ENCODE assay signal across 22 cellular contexts in the genomic region with DNA sequence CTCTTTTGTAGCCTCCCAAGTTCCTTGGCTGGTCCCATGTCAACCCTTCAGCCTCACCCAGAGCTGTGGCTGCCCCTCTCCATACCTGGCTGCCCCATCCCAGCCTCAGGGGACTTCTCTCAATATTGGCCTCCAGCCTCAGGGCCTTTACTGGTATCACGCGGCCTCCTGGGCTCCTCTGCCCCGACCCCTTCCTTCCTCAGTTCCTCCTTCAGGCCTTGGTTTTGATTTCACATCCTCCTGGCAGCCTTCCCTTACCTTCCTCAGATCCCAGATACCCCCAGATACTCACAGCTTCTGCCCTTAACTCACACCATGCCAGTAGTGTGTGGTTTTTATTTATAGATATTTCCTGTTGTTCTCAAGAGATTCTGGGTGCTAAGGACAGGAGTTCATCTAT. TPM values are rescaled to one million over a fixed set of nuclear protein-coding genes. Genes with fewer than 3 reads are reported as not detected.
A peak's percentile ranks its signal among the peaks of the same experiment; 100 is the strongest.
DNase-seq lines count a peak whose midpoint lies in the region; ATAC-seq and TF ChIP-seq lines count a peak whose summit lies in the region.
"Had no signal": no experiment of that assay in that cellular context is flagged by ENCODE, and none has a peak within 500 bp of the region (broad histone marks: within the 10 kb centered on the region; RNA-seq: fewer than 3 reads in every experiment).

No MANE protein-coding gene starts in this region.

- H3K27me3 ChIP-seq in MM.1S (replicated peaks; ENCODE audit: insufficient read depth, low read length): no peaks in the 10 kb centered on the region
- H3K27me3 ChIP-seq: adrenal gland, dorsolateral prefrontal cortex, gastrocnemius medialis, right atrium auricular region, tibial nerve had no signal

- H2AFZ ChIP-seq in MM.1S (ENCODE audit: low read length): no peak overlapping the region

- H3K36me3 ChIP-seq in MM.1S (replicated peaks; ENCODE audit: insufficient read depth, low read length): no peaks in the 10 kb centered on the region

- ATAC-seq in activated naive CD8-positive, alpha-beta T cell treated with anti-CD3 and anti-CD28 coated beads, Interleukin-2, amount 50 U/mL, for 24 hours: no peak
- ATAC-seq in T-cell (replicated peaks in 1 of 4): no peak
- ATAC-seq in stimulated activated naive B cell treated with anti-CD40 and anti-IgM and Interleukin-4, amounts not matched to agents 10 μg/mL and 1 μg/mL and 100 μg/mL, for 72 hours (replicated peaks): peak; percentile 16 to 19
- ATAC-seq in HG02588 (IDR thresholded peaks at IDR 0.05; ENCODE audit: unreplicated experiment): no peak
- ATAC-seq: activated T-cell treated with anti-CD3 and anti-CD28 coated beads, Interleukin-2, amount 50 U/mL, for 4 hours; esophagus mucosa; gastrocnemius medialis had no signal

- no peak overlapping the region for H3K4me2 ChIP-seq in MM.1S (ENCODE audit: low read depth, low read length)

- no peaks in the 10 kb centered on the region for H3K9me2 ChIP-seq in MM.1S (replicated peaks; ENCODE audit: insufficient read depth, low read length)

- H3K36me3 Mint-ChIP-seq in activated naive CD8-positive, alpha-beta T cell: peaks cover 21% of the 10 kb centered on the region
- peaks cover 64% of the 10 kb centered on the region for H3K36me3 Mint-ChIP-seq in activated naive CD8-positive, alpha-beta T cell treated with anti-CD3 and anti-CD28 coated beads, Interleukin-2, amount 50 U/mL, for 24 hours (ENCODE audit: low read depth)
- H3K36me3 Mint-ChIP-seq in T-cell: peaks cover 56% of the 10 kb centered on the region
- H3K36me3 Mint-ChIP-seq in stimulated activated naive B cell treated with anti-CD40 and anti-IgM and Interleukin-4, amounts not matched to agents 10 μg/mL and 1 μg/mL and 100 μg/mL, for 72 hours: peaks cover 54 to 76% of the 10 kb centered on the region in 2 donors

- no peak for DNase-seq in activated naive CD8-positive, alpha-beta T cell treated with anti-CD3 and anti-CD28 coated beads, Interleukin-2, amount 50 U/mL, for 24 hours
- no peak for DNase-seq in T-cell
- DNase-seq in globus pallidus (ENCODE audit: low spot score): peak; percentile 61
- DNase-seq in stimulated activated naive B cell treated with anti-CD40 and anti-IgM and Interleukin-4, amounts not matched to agents 10 μg/mL and 1 μg/mL and 100 μg/mL, for 72 hours: no peak
- DNase-seq in NCI-H748 (lab: John Stamatoyannopoulos, UW; ENCODE audit: unreplicated experiment): no peak
- no peak for DNase-seq in MM.1S
- DNase-seq: activated CD4-positive, alpha-beta T cell treated with anti-CD3 and anti-CD28 coated beads, Interleukin-2, amount 50 U/mL, for 4 hours; activated T-cell treated with anti-CD3 and anti-CD28 coated beads, Interleukin-2, amount 50 U/mL, for 4 hours; dorsolateral prefrontal cortex; gastrocnemius medialis; NCI-H1417; NCI-H524; stimulated activated CD4-positive, alpha-beta T cell treated with anti-CD3 and anti-CD28 coated beads, Interleukin-15, amount 100 ng/mL, for 24 hours had no signal

- no peaks in the 10 kb centered on the region for H3K27me3 Mint-ChIP-seq in activated naive CD8-positive, alpha-beta T cell
- no peaks in the 10 kb centered on the region for H3K27me3 Mint-ChIP-seq in activated naive CD8-positive, alpha-beta T cell treated with anti-CD3 and anti-CD28 coated beads, Interleukin-2, amount 50 U/mL, for 24 hours
- H3K27me3 Mint-ChIP-seq in T-cell: no peaks in the 10 kb centered on the region
- H3K27me3 Mint-ChIP-seq in stimulated activated naive B cell treated with anti-CD40 and anti-IgM and Interleukin-4, amounts not matched to agents 10 μg/mL and 1 μg/mL and 100 μg/mL, for 72 hours: no peaks in the 10 kb centered on the region

- POLR2A ChIA-PET in T-cell (lab: Charles Lee): interaction anchor here in 1 of 2 donors (0.6 kb wide), 1 partner anchor 706 kb away, joined by 3 read pairs; no protein-coding TSS in a partner anchor

- no peak overlapping the region for H3K4me3 Mint-ChIP-seq in activated naive CD8-positive, alpha-beta T cell
- H3K4me3 Mint-ChIP-seq in activated naive CD8-positive, alpha-beta T cell treated with anti-CD3 and anti-CD28 coated beads, Interleukin-2, amount 50 U/mL, for 24 hours: no peak overlapping the region
- H3K4me3 Mint-ChIP-seq in T-cell: no peak overlapping the region
- no peak overlapping the region for H3K4me3 Mint-ChIP-seq in stimulated activated naive B cell treated with anti-CD40 and anti-IgM and Interleukin-4, amounts not matched to agents 10 μg/mL and 1 μg/mL and 100 μg/mL, for 72 hours
- H3K4me3 Mint-ChIP-seq: activated T-cell treated with anti-CD3 and anti-CD28 coated beads, Interleukin-2, amount 50 U/mL, for 4 hours; mesothelial cell of epicardium had no signal

- CTCF ChIA-PET in T-cell (lab: Charles Lee): interaction anchor here in 1 of 2 donors (0.7 kb wide), 1 partner anchor 114 kb away, joined by 3 read pairs; no protein-coding TSS in a partner anchor

- no peak for TF ChIP-seq CTCF in MM.1S (IDR thresholded peaks at IDR 0.05; ENCODE audit: low read length)

- no peak overlapping the region for H3K9ac ChIP-seq in MM.1S (ENCODE audit: low read length)

- H3K27ac ChIP-seq in MM.1S (ENCODE audit: low read length): no peak overlapping the region
- H3K27ac ChIP-seq: gastrocnemius medialis, right atrium auricular region had no signal

- no peaks in the 10 kb centered on the region for H3K4me1 ChIP-seq in MM.1S (ENCODE audit: low read length)
- H3K4me1 ChIP-seq: gastrocnemius medialis had no signal

- H3K79me2 ChIP-seq in MM.1S (ENCODE audit: low read length): no peaks in the 10 kb centered on the region

- H3K4me1 Mint-ChIP-seq in activated naive CD8-positive, alpha-beta T cell (ENCODE audit: low read depth): peaks cover 40% of the 10 kb centered on the region
- H3K4me1 Mint-ChIP-seq in activated naive CD8-positive, alpha-beta T cell treated with anti-CD3 and anti-CD28 coated beads, Interleukin-2, amount 50 U/mL, for 24 hours: peaks cover 28% of the 10 kb centered on the region
- H3K4me1 Mint-ChIP-seq in T-cell: peaks cover 48 to 54% (median 52%) of the 10 kb centered on the region in 3 donors
- peaks cover 31 to 38% of the 10 kb centered on the region in 2 donors for H3K4me1 Mint-ChIP-seq in stimulated activated naive B cell treated with anti-CD40 and anti-IgM and Interleukin-4, amounts not matched to agents 10 μg/mL and 1 μg/mL and 100 μg/mL, for 72 hours

- H4K20me1 ChIP-seq in MM.1S (ENCODE audit: insufficient read depth, low read length): no peaks in the 10 kb centered on the region

- peak overlapping the region; percentile 22 for H3K27ac Mint-ChIP-seq in activated naive CD8-positive, alpha-beta T cell
- no peak overlapping the region for H3K27ac Mint-ChIP-seq in activated naive CD8-positive, alpha-beta T cell treated with anti-CD3 and anti-CD28 coated beads, Interleukin-2, amount 50 U/mL, for 24 hours
- H3K27ac Mint-ChIP-seq in T-cell: peak overlapping the region; percentile 83 to 88
- peak overlapping the region; percentile 85 for H3K27ac Mint-ChIP-seq in stimulated activated naive B cell treated with anti-CD40 and anti-IgM and Interleukin-4, amounts not matched to agents 10 μg/mL and 1 μg/mL and 100 μg/mL, for 72 hours
- H3K27ac Mint-ChIP-seq: mesothelial cell of epicardium had no signal

- no peaks in the 10 kb centered on the region for H3F3A ChIP-seq in MM.1S (ENCODE audit: insufficient read depth, low read length)

- H3K9me3 ChIP-seq in MM.1S (replicated peaks; ENCODE audit: insufficient read depth, low read length): no peaks in the 10 kb centered on the region
- H3K9me3 ChIP-seq: adrenal gland, gastrocnemius medialis, right atrium auricular region, tibial nerve had no signal

- no peak overlapping the region for H3K4me3 ChIP-seq in MM.1S (ENCODE audit: low read length)
- H3K4me3 ChIP-seq: adrenal gland, dorsolateral prefrontal cortex, gastrocnemius medialis, right atrium auricular region, tibial nerve had no signal

- no peaks in the 10 kb centered on the region for H3K9me3 Mint-ChIP-seq in activated naive CD8-positive, alpha-beta T cell (ENCODE audit: low read depth)
- H3K9me3 Mint-ChIP-seq in activated naive CD8-positive, alpha-beta T cell treated with anti-CD3 and anti-CD28 coated beads, Interleukin-2, amount 50 U/mL, for 24 hours: no peaks in the 10 kb centered on the region
- H3K9me3 Mint-ChIP-seq in T-cell: no peaks in the 10 kb centered on the region
- H3K9me3 Mint-ChIP-seq in stimulated activated naive B cell treated with anti-CD40 and anti-IgM and Interleukin-4, amounts not matched to agents 10 μg/mL and 1 μg/mL and 100 μg/mL, for 72 hours: no peaks in the 10 kb centered on the region
- H3K9me3 Mint-ChIP-seq: activated T-cell treated with anti-CD3 and anti-CD28 coated beads, Interleukin-2, amount 50 U/mL, for 4 hours; mesothelial cell of epicardium had no signal

RNA-seq across cellular contexts. Expression of gene SCN1B, which starts 12.8 kb away (rescaled TPM):
- 1 to 10 TPM; 1.1 to 4.3 (median 3.7) TPM for total RNA-seq in T-cell

RNA-seq across cellular contexts. Expression of gene GRAMD1A, which starts 17.4 kb away (rescaled TPM):
- 100 to 1,000 TPM; 189 to 318 (median 227) TPM for total RNA-seq in T-cell

RNA-seq across cellular contexts. Expression of gene HPN, which starts 24.0 kb away (rescaled TPM):
- under 1 TPM in 3 of 5 donors, not detected in 2; 0.41 to 0.51 (median 0.46) TPM for total RNA-seq in T-cell
- total RNA-seq: bronchial epithelial cell, esophagus mucosa, H4 had no signal

RNA-seq across cellular contexts. Expression of gene ZNF792, which starts 53.5 kb away (rescaled TPM):
- 10 to 100 TPM; 14.1 to 29.0 (median 26.8) TPM for total RNA-seq in T-cell

Comparison
In these comparisons a context has a peak if more than half of its experiments do, and no peak if none do; other contexts are left out.
1. ATAC-seq: peak in stimulated activated naive B cell treated with anti-CD40 and anti-IgM and Interleukin-4, amounts not matched to agents 10 μg/mL and 1 μg/mL and 100 μg/mL, for 72 hours (2 of 2); none in activated naive CD8-positive, alpha-beta T cell treated with anti-CD3 and anti-CD28 coated beads, Interleukin-2, amount 50 U/mL, for 24 hours (single experiment), T-cell (0 of 4) and HG02588 (single experiment).